Comparison of ENCODE assay signal across 9 cellular contexts in the genomic region with DNA sequence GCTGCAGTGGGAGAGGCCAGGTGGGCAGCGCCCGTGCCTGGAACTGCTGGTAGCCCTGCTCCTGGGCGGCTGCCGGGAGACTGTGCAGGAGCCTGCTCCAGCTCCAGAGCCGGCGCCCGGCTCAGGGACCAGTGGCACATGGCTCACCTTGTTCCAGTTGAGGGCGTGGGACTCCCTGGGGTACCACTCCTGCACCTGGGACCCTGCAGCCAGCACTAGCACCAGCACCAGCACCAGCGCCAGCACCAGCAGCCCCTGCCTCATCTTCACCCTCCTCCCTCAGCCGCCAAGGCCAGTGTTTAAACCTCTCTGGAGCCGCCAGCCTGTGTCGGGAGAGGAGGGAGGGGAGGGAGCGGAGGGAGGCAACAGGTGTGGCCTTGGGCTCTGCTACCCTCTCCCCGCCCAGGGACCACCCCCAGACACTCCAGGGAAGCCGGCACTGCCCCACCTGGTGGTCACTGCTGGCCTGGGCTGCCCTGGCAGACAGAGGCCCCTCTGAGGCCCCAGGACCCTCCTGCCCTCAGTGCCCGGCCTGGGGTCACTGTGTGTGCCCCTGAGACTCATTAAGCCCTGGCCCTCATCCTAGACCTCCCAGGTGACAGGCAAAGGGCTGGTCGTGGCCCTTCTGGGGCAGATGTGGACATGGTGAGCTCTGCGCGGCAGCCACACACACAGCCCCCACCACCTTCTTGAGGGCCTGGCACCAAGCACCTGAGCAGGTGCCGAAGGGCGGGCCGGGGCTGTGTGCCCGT. TPM values are rescaled to one million over a fixed set of nuclear protein-coding genes. Genes with fewer than 3 reads are reported as not detected.
DNase-seq lines count a peak whose midpoint lies in the region; ATAC-seq and TF ChIP-seq lines count a peak whose summit lies in the region.
"Had no signal": no experiment of that assay in that cellular context is flagged by ENCODE, and none has a peak within 500 bp of the region (broad histone marks: within the 10 kb centered on the region; RNA-seq: fewer than 3 reads in every experiment).

TSS of gene LCN10 (minus strand) at position 301 of the 752 bp plus-strand sequence. CDS start at position 264, 37 bp downstream.

- H3K27ac ChIP-seq in cardiac muscle cell: no peak within 1 kb of the TSS

- no peaks in the 10 kb centered on the region for H3K27me3 Mint-ChIP-seq in activated CD8-positive, alpha-beta T cell treated with anti-CD3 and anti-CD28 coated beads for 36 hours

- H3K4me1 ChIP-seq in cardiac muscle cell (ENCODE audit: low read depth): no peaks in the 10 kb centered on the region

- H3K36me3 Mint-ChIP-seq in activated CD8-positive, alpha-beta T cell treated with anti-CD3 and anti-CD28 coated beads for 36 hours (ENCODE audit: low read depth): no peaks in the 10 kb centered on the region

- CTCF ChIA-PET in activated CD8-positive, alpha-beta T cell treated with anti-CD3 and anti-CD28 coated beads for 36 hours (lab: Charles Lee): interaction anchor here (1.1 to 1.8 kb wide), 2 partner anchors 14 to 15 kb away, joined by 3 to 4 read pairs; no protein-coding TSS in a partner anchor

- H3K27ac Mint-ChIP-seq in activated CD8-positive, alpha-beta T cell treated with anti-CD3 and anti-CD28 coated beads for 36 hours: peak within 1 kb of the TSS; percentile 75

- no peak within 1 kb of the TSS for H3K4me3 ChIP-seq in cardiac muscle cell
- H3K4me3 ChIP-seq in kidney epithelial cell (ENCODE audit: low read depth, low read length): no peak within 1 kb of the TSS

- H3K4me3 Mint-ChIP-seq in activated CD8-positive, alpha-beta T cell treated with anti-CD3 and anti-CD28 coated beads for 36 hours: peak within 1 kb of the TSS; percentile 70

- H3K36me3 ChIP-seq in cardiac muscle cell: no peaks in the 10 kb centered on the region
- no peaks in the 10 kb centered on the region for H3K36me3 ChIP-seq in kidney epithelial cell (ENCODE audit: control insufficient read depth, insufficient read depth, low read length)

- intact Hi-C loops in cardiac septum (cut with DNase I): no loop called here
- intact Hi-C loops in activated CD8-positive, alpha-beta T cell treated with anti-CD3 and anti-CD28 coated beads for 36 hours (cut with micrococcal nuclease): loop anchor here (10.0 kb wide), 1 partner anchor 62 kb away; the partner anchor contains the start of gene RABL6

- no peaks in the 10 kb centered on the region for H3K9me3 ChIP-seq in cardiac muscle cell (ENCODE audit: low read depth)

- POLR2A ChIA-PET in activated CD8-positive, alpha-beta T cell treated with anti-CD3 and anti-CD28 coated beads for 36 hours (lab: Charles Lee): interaction anchor here (0.6 to 1.0 kb wide), 3 partner anchors 13 to 105 kb away, joined by 3 to 4 read pairs (median 3); no protein-coding TSS in a partner anchor

- TF ChIP-seq CTCF in cardiac muscle cell (IDR thresholded peaks at IDR 0.05; ENCODE audit: low read depth, low read length) (peak; percentile 46), kidney epithelial cell (IDR thresholded peaks at IDR 0.05; ENCODE audit: insufficient read depth, low read length, poor library complexity, severe bottlenecking) (peak; percentile 59)
- no peak for TF ChIP-seq CTCF in activated CD8-positive, alpha-beta T cell treated with anti-CD3 and anti-CD28 coated beads for 36 hours (IDR thresholded peaks at IDR 0.05)

- peak in 1 of 2 donors; percentile 76 for DNase-seq in cardiac muscle cell (ENCODE audit: low read depth in 1 of 2, low spot score in 1 of 2)
- DNase-seq in cardiac septum (ENCODE audit: low spot score): no peak
- DNase-seq in activated CD8-positive, alpha-beta T cell treated with anti-CD3 and anti-CD28 coated beads for 36 hours: no peak
- no peak for DNase-seq in kidney epithelial cell (ENCODE audit: low read depth)
- no peak for DNase-seq in kidney glomerular epithelial cell (lab: John Stamatoyannopoulos, UW)
- DNase-seq in D341Med (ENCODE audit: low spot score): no peak
- DNase-seq in stimulated activated CD4-positive, alpha-beta T cell treated with anti-CD3 and anti-CD28 coated beads, Interleukin-4, amount 100 ng/mL, for 1 hour: no peak
- DNase-seq: retina had no signal

- H3K4me1 Mint-ChIP-seq in activated CD8-positive, alpha-beta T cell treated with anti-CD3 and anti-CD28 coated beads for 36 hours (ENCODE audit: low read depth): peaks cover 21% of the 10 kb centered on the region

- no peaks in the 10 kb centered on the region for H3K9me3 Mint-ChIP-seq in activated CD8-positive, alpha-beta T cell treated with anti-CD3 and anti-CD28 coated beads for 36 hours

- peak; percentile 4 for ATAC-seq in activated CD8-positive, alpha-beta T cell treated with anti-CD3 and anti-CD28 coated beads for 36 hours
- ATAC-seq in GM21367 (IDR thresholded peaks at IDR 0.05; ENCODE audit: unreplicated experiment): no peak

- H3K27me3 ChIP-seq in cardiac muscle cell: no peaks in the 10 kb centered on the region
- H3K27me3 ChIP-seq in kidney epithelial cell (ENCODE audit: control insufficient read depth, insufficient read depth, low read length): peaks cover 65% of the 10 kb centered on the region

RNA-seq across cellular contexts. Expression of gene LCN10, which starts in this region (rescaled TPM):
- 0.63 TPM in 1 of 2 replicates, not detected in the other for total RNA-seq in cardiac muscle cell
- 0.25 and 0.71 TPM in 2 replicates for polyA plus RNA-seq in cardiac muscle cell
- total RNA-seq in cardiac septum: 3.3 TPM
- 1 to 10 TPM; 2.6 to 3.2 TPM for total RNA-seq in activated CD8-positive, alpha-beta T cell treated with anti-CD3 and anti-CD28 coated beads for 36 hours
- 0.21 TPM in 1 of 2 replicates, not detected in the other for total RNA-seq in kidney epithelial cell
